In the genomic region with DNA sequence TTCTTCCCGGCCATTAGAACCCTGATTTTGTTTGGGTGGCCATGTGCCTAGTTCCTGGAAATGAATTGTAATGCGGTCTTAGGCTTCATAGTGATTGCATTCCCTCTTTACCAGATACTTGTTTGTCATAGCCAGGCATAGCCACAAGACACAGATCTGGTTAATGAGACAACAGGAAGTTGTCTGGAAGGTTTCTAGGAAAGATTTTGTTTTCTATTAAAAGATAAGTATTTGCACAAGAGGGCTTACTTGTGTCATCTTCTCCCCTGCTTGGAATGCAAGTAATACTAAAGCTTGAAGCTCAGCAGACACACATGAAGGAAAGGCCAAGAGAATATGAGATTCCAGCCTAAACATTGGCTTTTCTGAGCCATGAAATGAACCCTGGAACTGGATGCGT, we compare ENCODE assay signal across 20 cellular contexts.
"Had no signal": no experiment of that assay in that cellular context is flagged by ENCODE, and none has a peak within 500 bp of the region (broad histone marks: within the 10 kb centered on the region; RNA-seq: fewer than 3 reads in every experiment).

No MANE protein-coding gene starts in this region.

- H3K27ac Mint-ChIP-seq: activated naive CD8-positive, alpha-beta T cell treated with anti-CD3 and anti-CD28 coated beads for 36 hours; brain; memory B cell; WTC11 had no signal

- H3K9me3 ChIP-seq: esophagus muscularis mucosa, left ventricle myocardium inferior had no signal

- H3K4me3 ChIP-seq: coronary artery, esophagus muscularis mucosa, left ventricle myocardium inferior had no signal

- ATAC-seq: WTC11 had no signal

- H3K27me3 ChIP-seq: esophagus muscularis mucosa had no signal

- DNase-seq: activated CD4-positive, alpha-beta T cell treated with anti-CD3 and anti-CD28 coated beads, Interleukin-2, amount 50 U/mL, for 1 hour; activated gamma-delta T cell; activated naive CD8-positive, alpha-beta T cell treated with anti-CD3 and anti-CD28 coated beads for 36 hours; activated T-cell treated with anti-CD3 and anti-CD28 coated beads, Interleukin-2, amount 50 U/mL, for 1 hour; central memory CD4-positive, alpha-beta T cell; hypothalamus; left ventricle myocardium inferior; posterior cingulate gyrus; stimulated activated CD4-positive, alpha-beta T cell treated with anti-CD3 and anti-CD28 coated beads, Interleukin-15, amount 100 ng/mL, for 24 hours; stimulated activated CD4-positive, alpha-beta T cell treated with anti-CD3 and anti-CD28 coated beads, Interleukin-4, amount 100 ng/mL, for 1 hour; stimulated activated naive CD4-positive, alpha-beta T cell treated with Interleukin-2 at 50 U/mL for 16 hours; substantia nigra; T-cell; trophoblast cell had no signal

- H3K27me3 Mint-ChIP-seq: activated naive CD8-positive, alpha-beta T cell treated with anti-CD3 and anti-CD28 coated beads for 36 hours; brain; memory B cell; natural killer cell treated with Interleukin-12 subunit alpha and Interleukin-12 subunit beta and Interleukin-15 and Interleukin-18, amount 100 ng/mL, for 72 hours; T-cell had no signal

- H3K27ac ChIP-seq: coronary artery, esophagus muscularis mucosa, left ventricle myocardium inferior had no signal

- H3K4me1 ChIP-seq: esophagus muscularis mucosa, left ventricle myocardium inferior had no signal

- H3K36me3 Mint-ChIP-seq: WTC11 had no signal

- H3K36me3 ChIP-seq: esophagus muscularis mucosa, left ventricle myocardium inferior had no signal

- H3K4me3 Mint-ChIP-seq: activated naive CD8-positive, alpha-beta T cell treated with anti-CD3 and anti-CD28 coated beads for 36 hours; brain; memory B cell; natural killer cell treated with Interleukin-12 subunit alpha and Interleukin-12 subunit beta and Interleukin-15 and Interleukin-18, amount 100 ng/mL, for 72 hours; T-cell; WTC11 had no signal

- H3K9me3 Mint-ChIP-seq: activated naive CD8-positive, alpha-beta T cell treated with anti-CD3 and anti-CD28 coated beads for 36 hours; memory B cell; natural killer cell treated with Interleukin-12 subunit alpha and Interleukin-12 subunit beta and Interleukin-15 and Interleukin-18, amount 100 ng/mL, for 72 hours; T-cell; WTC11 had no signal
